Comparison of ENCODE assay signal across 9 cellular contexts in the genomic region with DNA sequence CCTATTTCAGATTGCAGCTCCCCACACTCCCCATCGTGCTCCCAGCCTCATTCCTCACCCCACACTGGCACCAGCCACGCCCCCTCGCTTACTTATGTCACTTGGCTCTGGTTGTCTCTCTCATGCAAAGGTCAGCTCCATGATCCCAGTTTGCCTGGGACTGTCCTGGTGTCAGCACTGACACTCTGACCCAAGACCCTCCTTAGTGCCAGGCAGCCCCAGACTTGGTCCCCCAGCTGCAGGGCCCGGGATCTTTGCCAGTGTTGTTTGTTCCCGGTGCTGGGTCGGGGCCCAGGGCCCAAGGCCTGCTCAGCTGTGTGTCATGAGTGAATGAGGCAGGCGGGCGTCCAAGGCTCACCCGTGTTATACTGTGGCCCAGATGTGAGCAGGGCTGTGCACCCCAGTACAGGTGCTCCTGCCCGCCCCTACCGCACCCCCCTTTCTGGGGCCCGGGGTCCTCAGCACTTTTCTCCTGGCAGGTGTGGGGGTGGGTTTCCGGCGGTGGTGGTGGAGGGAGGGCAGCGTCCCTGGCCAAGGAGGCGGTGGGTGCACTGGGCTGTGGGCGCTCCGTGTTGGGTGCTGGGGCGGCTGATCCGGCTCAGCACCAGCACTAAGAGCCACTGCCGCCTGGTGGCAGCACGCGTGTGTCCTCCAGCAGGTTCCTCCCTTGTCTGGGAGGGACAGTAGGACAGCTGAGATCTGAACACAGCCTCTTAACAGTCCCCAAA. TPM values are rescaled to one million over a fixed set of nuclear protein-coding genes. Genes with fewer than 3 reads are reported as not detected.
DNase-seq lines count a peak whose midpoint lies in the region; ATAC-seq and TF ChIP-seq lines count a peak whose summit lies in the region.
"Had no signal": no experiment of that assay in that cellular context is flagged by ENCODE, and none has a peak within 500 bp of the region (broad histone marks: within the 10 kb centered on the region; RNA-seq: fewer than 3 reads in every experiment).

No MANE protein-coding gene starts in this region.

- peaks cover 3 to 6% (median 3%) of the 10 kb centered on the region in 3 donors for H3K27me3 Mint-ChIP-seq in immature natural killer cell (ENCODE audit: low read depth in 3 of 3)

- CTCF ChIA-PET in HCT116 (lab: Charles Lee) = interaction anchor here (1.5 to 2.3 kb wide), 2 partner anchors 13 to 62 kb away, joined by 3 to 8 read pairs; no protein-coding TSS in a partner anchor

- H3K9me2 ChIP-seq in HCT116 (ENCODE audit: insufficient read depth) = no peaks in the 10 kb centered on the region

- no peak overlapping the region for H3K4me3 ChIP-seq in HCT116 (replicated peaks in 1 of 2; ENCODE audit: low read depth in 1 of 2, low read length in 2 of 2)
- H3K4me3 ChIP-seq in astrocyte of the spinal cord (ENCODE audit: low read depth, low read length) = no peak overlapping the region

- H3K36me3 Mint-ChIP-seq in immature natural killer cell = peaks cover 0 to 4% (median 0%) of the 10 kb centered on the region in 3 donors

- no peak overlapping the region for H2AFZ ChIP-seq in HCT116 (ENCODE audit: low read depth, low read length, poor library complexity, severe bottlenecking)

- H4K20me1 ChIP-seq in HCT116 (ENCODE audit: insufficient read depth) = no peaks in the 10 kb centered on the region

- POLR2A ChIA-PET in HCT116 (lab: Charles Lee) = no interaction called here

- H3K36me3 ChIP-seq in HCT116 (ENCODE audit: control insufficient read depth in 1 of 2, insufficient read depth in 2 of 2, low read length in 2 of 2) = no peaks in the 10 kb centered on the region

- ATAC-seq in HCT116 (peak; percentile 97), HG03097 (IDR thresholded peaks at IDR 0.05; ENCODE audit: low FRiP score, unreplicated experiment) (no peak)

- peaks cover 0 to 14% of the 10 kb centered on the region in 2 experiments; a peak in 1 of 4 replicates for H3K4me1 ChIP-seq in HCT116 (ENCODE audit: control insufficient read depth in 1 of 2, insufficient read depth in 2 of 2, low read length in 2 of 2)

- H3K27ac ChIP-seq in HCT116 (ENCODE audit: low read depth, low read length) = no peak overlapping the region; the same call in 1 of the 2 replicates

- no peak overlapping the region for H3K9ac ChIP-seq in HCT116 (ENCODE audit: low read length)

- H3K4me2 ChIP-seq in HCT116 (ENCODE audit: low read length) = peak overlapping the region; percentile 17; the same call in 1 of the 2 replicates

- no peaks in the 10 kb centered on the region for H3K27me3 ChIP-seq in HCT116 (ENCODE audit: insufficient read depth, low read length)

- TF ChIP-seq POLR2A in HCT116 (IDR thresholded peaks at IDR 0.05; ENCODE audit: borderline replicate concordance, extremely low read depth, insufficient read depth, insufficient read length) = no peak

- H3K9me3 ChIP-seq in HCT116 (ENCODE audit: control insufficient read depth in 1 of 2, insufficient read depth in 1 of 2, low read depth in 1 of 2, low read length in 2 of 2) = 0 out of 4 replicates have a peak, but pooled peaks cover 4 to 6% of the 10 kb centered on the region in 2 experiments

- RAD21 ChIA-PET in HCT116 (lab: Charles Lee; ENCODE audit: low non-redundant PET in 1 of 2, low total read pairs in 2 of 2, uncharacterized antibody in 2 of 2, unreplicated experiment in 2 of 2) = interaction anchor here in 1 of 2 experiments (0.8 kb wide), 1 partner anchor 22 kb away, joined by 3 read pairs; no protein-coding TSS in a partner anchor

- in situ Hi-C loops in astrocyte of the spinal cord (cut with HindIII; ENCODE audit: low sequenced_read_pairs) = no loop called here

- BruUV-seq in HCT116 (replicated peaks; lab: Mats Ljungman, UMichigan) = no TSS peak

- DNase-seq in AML-193 (lab: John Stamatoyannopoulos, UW) = peak; percentile 8 to 52
- no peak for DNase-seq in HCT116 (ENCODE audit: low read depth, low spot score)
- DNase-seq in T-helper 2 cell = peak; percentile 25 to 78 (median 52)
- DNase-seq in astrocyte of the spinal cord (ENCODE audit: low read depth, low spot score) = peak; percentile 23
- peak; percentile 42 to 56 (median 50) for DNase-seq in immature natural killer cell
- DNase-seq in stimulated activated CD4-positive, alpha-beta T cell treated with anti-CD3 and anti-CD28 coated beads, Interleukin-15, amount 100 ng/mL, for 24 hours = peak; percentile 84
- DNase-seq in HK-2 (ENCODE audit: unreplicated experiment) = no peak

- peaks cover 0 to 2% (median 0%) of the 10 kb centered on the region in 6 donors for H3K9me3 Mint-ChIP-seq in immature natural killer cell

- peak overlapping the region in 1 of 6 donors; percentile 71 for H3K27ac Mint-ChIP-seq in immature natural killer cell

- no peak overlapping the region for H3K4me3 Mint-ChIP-seq in immature natural killer cell

- intact Hi-C loops in HCT116 (cut with micrococcal nuclease) = loop anchor here (1.0 kb wide), 1 partner anchor 62 kb away; no protein-coding TSS in a partner anchor

- TF ChIP-seq CTCF in HCT116 (IDR thresholded peaks at IDR 0.05 in 2 of 3, conservative IDR thresholded peaks at IDR 0.05 in 1 of 3; ENCODE audit: borderline replicate concordance in 1 of 3, insufficient read depth in 1 of 3, low read depth in 2 of 3, low read length in 2 of 3) (peak; percentile 66 to 86 (median 73); a peak in 5 of 6 replicates), astrocyte of the spinal cord (IDR thresholded peaks at IDR 0.05; ENCODE audit: low read depth, low read length) (peak; percentile 85)

- peak; percentile 78 for TF ChIP-seq RAD21 in HCT116 (IDR thresholded peaks at IDR 0.05; ENCODE audit: low read depth)

- H3K4me1 Mint-ChIP-seq in immature natural killer cell = peaks cover 2 to 5% of the 10 kb centered on the region in 2 donors

- no peaks in the 10 kb centered on the region for H3K79me2 ChIP-seq in HCT116 (ENCODE audit: insufficient read depth, low read length)

TF ChIP-seq in HCT116, 20 proteins besides CTCF, POLR2A, EP300 and RAD21 (continues in another document):
- TF ChIP-seq JUND (IDR thresholded peaks at IDR 0.05) (no peak), EGR1 (IDR thresholded peaks at IDR 0.05; ENCODE audit: low read depth) (no peak), EZH2phosphoT487 (IDR thresholded peaks at IDR 0.05; ENCODE audit: borderline replicate concordance) (no peak), MAX (IDR thresholded peaks at IDR 0.05) (no peak), CBX3 (IDR thresholded peaks at IDR 0.05; ENCODE audit: low read depth) (no peak), SRF (IDR thresholded peaks at IDR 0.05; ENCODE audit: low read depth) (no peak), POLR2AphosphoS5 (IDR thresholded peaks at IDR 0.05; ENCODE audit: low read depth, low read length) (no peak), YY1 (IDR thresholded peaks at IDR 0.05; ENCODE audit: extremely low read depth, insufficient replicate concordance, low read depth, low read length) (no peak), SP1 (IDR thresholded peaks at IDR 0.05; ENCODE audit: low read depth) (no peak), TCF7L2 (IDR thresholded peaks at IDR 0.05; ENCODE audit: borderline replicate concordance, extremely low read depth, insufficient read depth, insufficient read length) (no peak), ZNF274 (IDR thresholded peaks at IDR 0.05; ENCODE audit: low read depth, low read length) (no peak), REST (IDR thresholded peaks at IDR 0.05; ENCODE audit: low read depth) (no peak), CEBPB (IDR thresholded peaks at IDR 0.05; ENCODE audit: low read depth) (no peak)
- TF ChIP-seq, protein P1, sequence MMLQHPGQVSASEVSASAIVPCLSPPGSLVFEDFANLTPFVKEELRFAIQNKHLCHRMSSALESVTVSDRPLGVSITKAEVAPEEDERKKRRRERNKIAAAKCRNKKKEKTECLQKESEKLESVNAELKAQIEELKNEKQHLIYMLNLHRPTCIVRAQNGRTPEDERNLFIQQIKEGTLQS (IDR thresholded peaks at IDR 0.05) = no peak

RNA-seq across cellular contexts. Expression of gene IL17REL, which starts 19.5 kb away (rescaled TPM):
- total RNA-seq in HCT116 (2021; ENCODE audit: unreplicated experiment) = not detected
- not detected in 2 replicates for polyA plus RNA-seq in HCT116 (2012)
- not detected for polyA plus RNA-seq in immature natural killer cell
- polyA plus RNA-seq: neural cell had no signal

RNA-seq across cellular contexts. Expression of gene PIM3, which starts 32.5 kb away (rescaled TPM):
- 116 TPM for total RNA-seq in HCT116 (2021; ENCODE audit: unreplicated experiment)
- polyA plus RNA-seq in HCT116 (2012) = 84.5 and 97.2 TPM in 2 replicates
- polyA plus RNA-seq in immature natural killer cell = 10 to 100 TPM; 14.5 to 20.6 (median 15.8) TPM

Comparison
In these comparisons a context has a peak if more than half of its experiments do, and no peak if none do; other contexts are left out.
1. DNase-seq: peak in AML-193 (2 of 2), T-helper 2 cell (5 of 5), astrocyte of the spinal cord (single experiment), immature natural killer cell (3 of 3) and stimulated activated CD4-positive, alpha-beta T cell treated with anti-CD3 and anti-CD28 coated beads, Interleukin-15, amount 100 ng/mL, for 24 hours (single experiment); none in HCT116 (single experiment) and HK-2 (single experiment).